In the genomic region with DNA sequence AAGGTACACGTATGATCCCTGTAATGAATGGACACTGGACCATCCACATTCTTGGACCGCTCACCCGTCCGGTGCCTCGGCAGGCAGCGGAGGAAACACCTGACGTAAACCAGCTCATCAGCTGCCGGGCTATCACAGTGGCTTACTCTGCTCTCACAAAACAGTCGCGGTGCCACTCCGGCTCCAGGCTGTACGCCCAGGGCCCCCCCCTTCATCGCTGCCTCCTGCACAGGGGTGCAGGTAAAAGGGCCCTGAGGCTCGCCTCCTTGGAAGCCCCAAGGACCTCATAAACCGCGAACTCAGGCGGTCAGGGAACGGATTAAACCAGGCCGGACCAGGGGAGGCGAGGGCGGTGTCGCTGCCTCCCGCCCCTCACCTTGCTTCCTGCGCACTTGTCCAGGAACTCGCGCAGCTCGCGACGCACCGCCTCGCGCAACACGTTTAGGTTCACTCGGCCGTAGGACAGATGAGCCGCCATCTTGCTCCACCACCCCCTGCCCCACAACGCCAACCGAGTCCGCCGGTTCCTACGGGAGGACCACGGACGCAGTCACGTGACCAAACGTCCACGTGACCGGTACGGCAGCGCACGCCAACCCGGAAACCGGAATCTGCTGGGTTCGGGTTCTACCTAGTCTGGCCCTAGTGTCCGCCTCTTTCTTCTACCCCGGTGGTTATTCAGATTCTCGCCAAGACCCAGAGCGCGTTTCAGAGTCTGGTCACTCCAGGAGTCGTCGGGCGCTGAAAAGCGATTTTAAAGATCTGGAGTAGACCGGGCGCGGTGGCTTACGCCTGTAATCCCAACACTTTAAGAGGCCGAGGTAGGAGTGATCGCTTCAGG, we compare ENCODE assay signal across 1 cellular context.
A peak's percentile ranks its signal among the peaks of the same experiment; 100 is the strongest.
TF ChIP-seq lines count a peak whose summit lies in the region.

A gene (minus strand): TSS at position 564 of the 841 bp plus-strand sequence. CDS start 86 bp downstream, at position 478.

TF ChIP-seq in HepG2, 621 proteins besides CTCF, POLR2A, EP300 and RAD21 (continued from another document and continues in another):
- TF ChIP-seq, protein P1, sequence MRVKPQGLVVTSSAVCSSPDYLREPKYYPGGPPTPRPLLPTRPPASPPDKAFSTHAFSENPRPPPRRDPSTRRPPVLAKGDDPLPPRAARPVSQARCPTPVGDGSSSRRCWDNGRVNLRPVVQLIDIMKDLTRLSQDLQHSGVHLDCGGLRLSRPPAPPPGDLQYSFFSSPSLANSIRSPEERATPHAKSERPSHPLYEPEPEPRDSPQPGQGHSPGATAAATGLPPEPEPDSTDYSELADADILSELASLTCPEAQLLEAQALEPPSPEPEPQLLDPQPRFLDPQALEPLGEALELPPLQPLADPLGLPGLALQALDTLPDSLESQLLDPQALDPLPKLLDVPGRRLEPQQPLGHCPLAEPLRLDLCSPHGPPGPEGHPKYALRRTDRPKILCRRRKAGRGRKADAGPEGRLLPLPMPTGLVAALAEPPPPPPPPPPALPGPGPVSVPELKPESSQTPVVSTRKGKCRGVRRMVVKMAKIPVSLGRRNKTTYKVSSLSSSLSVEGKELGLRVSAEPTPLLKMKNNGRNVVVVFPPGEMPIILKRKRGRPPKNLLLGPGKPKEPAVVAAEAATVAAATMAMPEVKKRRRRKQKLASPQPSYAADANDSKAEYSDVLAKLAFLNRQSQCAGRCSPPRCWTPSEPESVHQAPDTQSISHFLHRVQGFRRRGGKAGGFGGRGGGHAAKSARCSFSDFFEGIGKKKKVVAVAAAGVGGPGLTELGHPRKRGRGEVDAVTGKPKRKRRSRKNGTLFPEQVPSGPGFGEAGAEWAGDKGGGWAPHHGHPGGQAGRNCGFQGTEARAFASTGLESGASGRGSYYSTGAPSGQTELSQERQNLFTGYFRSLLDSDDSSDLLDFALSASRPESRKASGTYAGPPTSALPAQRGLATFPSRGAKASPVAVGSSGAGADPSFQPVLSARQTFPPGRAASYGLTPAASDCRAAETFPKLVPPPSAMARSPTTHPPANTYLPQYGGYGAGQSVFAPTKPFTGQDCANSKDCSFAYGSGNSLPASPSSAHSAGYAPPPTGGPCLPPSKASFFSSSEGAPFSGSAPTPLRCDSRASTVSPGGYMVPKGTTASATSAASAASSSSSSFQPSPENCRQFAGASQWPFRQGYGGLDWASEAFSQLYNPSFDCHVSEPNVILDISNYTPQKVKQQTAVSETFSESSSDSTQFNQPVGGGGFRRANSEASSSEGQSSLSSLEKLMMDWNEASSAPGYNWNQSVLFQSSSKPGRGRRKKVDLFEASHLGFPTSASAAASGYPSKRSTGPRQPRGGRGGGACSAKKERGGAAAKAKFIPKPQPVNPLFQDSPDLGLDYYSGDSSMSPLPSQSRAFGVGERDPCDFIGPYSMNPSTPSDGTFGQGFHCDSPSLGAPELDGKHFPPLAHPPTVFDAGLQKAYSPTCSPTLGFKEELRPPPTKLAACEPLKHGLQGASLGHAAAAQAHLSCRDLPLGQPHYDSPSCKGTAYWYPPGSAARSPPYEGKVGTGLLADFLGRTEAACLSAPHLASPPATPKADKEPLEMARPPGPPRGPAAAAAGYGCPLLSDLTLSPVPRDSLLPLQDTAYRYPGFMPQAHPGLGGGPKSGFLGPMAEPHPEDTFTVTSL (CRISPR knock-in tag; IDR thresholded peaks at IDR 0.05; ENCODE audit: borderline replicate concordance) = peak; percentile 34; the same call in 1 of the 2 replicates
- TF ChIP-seq MEF2D (CRISPR knock-in tag; IDR thresholded peaks at IDR 0.05) = peak; percentile 46; the same call in 1 of the 2 replicates
- TF ChIP-seq, protein P2, sequence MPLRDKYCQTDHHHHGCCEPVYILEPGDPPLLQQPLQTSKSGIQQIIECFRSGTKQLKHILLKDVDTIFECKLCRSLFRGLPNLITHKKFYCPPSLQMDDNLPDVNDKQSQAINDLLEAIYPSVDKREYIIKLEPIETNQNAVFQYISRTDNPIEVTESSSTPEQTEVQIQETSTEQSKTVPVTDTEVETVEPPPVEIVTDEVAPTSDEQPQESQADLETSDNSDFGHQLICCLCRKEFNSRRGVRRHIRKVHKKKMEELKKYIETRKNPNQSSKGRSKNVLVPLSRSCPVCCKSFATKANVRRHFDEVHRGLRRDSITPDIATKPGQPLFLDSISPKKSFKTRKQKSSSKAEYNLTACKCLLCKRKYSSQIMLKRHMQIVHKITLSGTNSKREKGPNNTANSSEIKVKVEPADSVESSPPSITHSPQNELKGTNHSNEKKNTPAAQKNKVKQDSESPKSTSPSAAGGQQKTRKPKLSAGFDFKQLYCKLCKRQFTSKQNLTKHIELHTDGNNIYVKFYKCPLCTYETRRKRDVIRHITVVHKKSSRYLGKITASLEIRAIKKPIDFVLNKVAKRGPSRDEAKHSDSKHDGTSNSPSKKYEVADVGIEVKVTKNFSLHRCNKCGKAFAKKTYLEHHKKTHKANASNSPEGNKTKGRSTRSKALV (CRISPR knock-in tag; IDR thresholded peaks at IDR 0.05) = 0 out of 2 replicates have a peak, but pooled peaks have one; percentile 46
- TF ChIP-seq ZNF773 (CRISPR knock-in tag; IDR thresholded peaks at IDR 0.05; ENCODE audit: borderline replicate concordance) = no peak
- no peak for TF ChIP-seq MIXL1 (CRISPR knock-in tag; IDR thresholded peaks at IDR 0.05)
- peak; percentile 90 for TF ChIP-seq POLR2AphosphoS5 (IDR thresholded peaks at IDR 0.05; ENCODE audit: low read depth, low read length)
- TF ChIP-seq ZNF317 (CRISPR knock-in tag; IDR thresholded peaks at IDR 0.05) = peak; percentile 55; the same call in 1 of the 2 replicates
- no peak for TF ChIP-seq ZNF570 (CRISPR knock-in tag; IDR thresholded peaks at IDR 0.05; ENCODE audit: borderline replicate concordance)
- TF ChIP-seq ZNF225 (CRISPR knock-in tag; IDR thresholded peaks at IDR 0.05) = peak; percentile 93
- TF ChIP-seq HOXA9 (CRISPR knock-in tag; IDR thresholded peaks at IDR 0.05; ENCODE audit: borderline replicate concordance) = peak; percentile 92; the same call in 1 of the 2 replicates
- peak; percentile 83 for TF ChIP-seq ZNF605 (CRISPR knock-in tag; IDR thresholded peaks at IDR 0.05)
- TF ChIP-seq, protein P3, sequence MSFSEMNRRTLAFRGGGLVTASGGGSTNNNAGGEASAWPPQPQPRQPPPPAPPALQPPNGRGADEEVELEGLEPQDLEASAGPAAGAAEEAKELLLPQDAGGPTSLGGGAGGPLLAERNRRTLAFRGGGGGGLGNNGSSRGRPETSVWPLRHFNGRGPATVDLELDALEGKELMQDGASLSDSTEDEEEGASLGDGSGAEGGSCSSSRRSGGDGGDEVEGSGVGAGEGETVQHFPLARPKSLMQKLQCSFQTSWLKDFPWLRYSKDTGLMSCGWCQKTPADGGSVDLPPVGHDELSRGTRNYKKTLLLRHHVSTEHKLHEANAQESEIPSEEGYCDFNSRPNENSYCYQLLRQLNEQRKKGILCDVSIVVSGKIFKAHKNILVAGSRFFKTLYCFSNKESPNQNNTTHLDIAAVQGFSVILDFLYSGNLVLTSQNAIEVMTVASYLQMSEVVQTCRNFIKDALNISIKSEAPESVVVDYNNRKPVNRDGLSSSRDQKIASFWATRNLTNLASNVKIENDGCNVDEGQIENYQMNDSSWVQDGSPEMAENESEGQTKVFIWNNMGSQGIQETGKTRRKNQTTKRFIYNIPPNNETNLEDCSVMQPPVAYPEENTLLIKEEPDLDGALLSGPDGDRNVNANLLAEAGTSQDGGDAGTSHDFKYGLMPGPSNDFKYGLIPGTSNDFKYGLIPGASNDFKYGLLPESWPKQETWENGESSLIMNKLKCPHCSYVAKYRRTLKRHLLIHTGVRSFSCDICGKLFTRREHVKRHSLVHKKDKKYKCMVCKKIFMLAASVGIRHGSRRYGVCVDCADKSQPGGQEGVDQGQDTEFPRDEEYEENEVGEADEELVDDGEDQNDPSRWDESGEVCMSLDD (CRISPR knock-in tag; IDR thresholded peaks at IDR 0.05; ENCODE audit: borderline replicate concordance) = no peak; the same call in 1 of the 2 replicates
- TF ChIP-seq, protein P4, sequence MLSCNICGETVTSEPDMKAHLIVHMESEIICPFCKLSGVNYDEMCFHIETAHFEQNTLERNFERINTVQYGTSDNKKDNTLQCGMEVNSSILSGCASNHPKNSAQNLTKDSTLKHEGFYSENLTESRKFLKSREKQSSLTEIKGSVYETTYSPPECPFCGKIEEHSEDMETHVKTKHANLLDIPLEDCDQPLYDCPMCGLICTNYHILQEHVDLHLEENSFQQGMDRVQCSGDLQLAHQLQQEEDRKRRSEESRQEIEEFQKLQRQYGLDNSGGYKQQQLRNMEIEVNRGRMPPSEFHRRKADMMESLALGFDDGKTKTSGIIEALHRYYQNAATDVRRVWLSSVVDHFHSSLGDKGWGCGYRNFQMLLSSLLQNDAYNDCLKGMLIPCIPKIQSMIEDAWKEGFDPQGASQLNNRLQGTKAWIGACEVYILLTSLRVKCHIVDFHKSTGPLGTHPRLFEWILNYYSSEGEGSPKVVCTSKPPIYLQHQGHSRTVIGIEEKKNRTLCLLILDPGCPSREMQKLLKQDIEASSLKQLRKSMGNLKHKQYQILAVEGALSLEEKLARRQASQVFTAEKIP (CRISPR knock-in tag; IDR thresholded peaks at IDR 0.05; ENCODE audit: borderline replicate concordance) = no peak
- peak; percentile 96 for TF ChIP-seq PHF8 (CRISPR knock-in tag; IDR thresholded peaks at IDR 0.05)
- TF ChIP-seq ZNF547 (CRISPR knock-in tag; IDR thresholded peaks at IDR 0.05) = peak; percentile 88
- peak; percentile 70 for TF ChIP-seq ZEB1 (IDR thresholded peaks at IDR 0.05; ENCODE audit: insufficient replicate concordance, low read depth)
- TF ChIP-seq ZNF430 (CRISPR knock-in tag; IDR thresholded peaks at IDR 0.05) = peak; percentile 81; the same call in 1 of the 2 replicates
- peak; percentile 64; the same call in 1 of the 2 replicates for TF ChIP-seq KLF12 (CRISPR knock-in tag; IDR thresholded peaks at IDR 0.05; ENCODE audit: borderline replicate concordance)
- TF ChIP-seq, protein P5, sequence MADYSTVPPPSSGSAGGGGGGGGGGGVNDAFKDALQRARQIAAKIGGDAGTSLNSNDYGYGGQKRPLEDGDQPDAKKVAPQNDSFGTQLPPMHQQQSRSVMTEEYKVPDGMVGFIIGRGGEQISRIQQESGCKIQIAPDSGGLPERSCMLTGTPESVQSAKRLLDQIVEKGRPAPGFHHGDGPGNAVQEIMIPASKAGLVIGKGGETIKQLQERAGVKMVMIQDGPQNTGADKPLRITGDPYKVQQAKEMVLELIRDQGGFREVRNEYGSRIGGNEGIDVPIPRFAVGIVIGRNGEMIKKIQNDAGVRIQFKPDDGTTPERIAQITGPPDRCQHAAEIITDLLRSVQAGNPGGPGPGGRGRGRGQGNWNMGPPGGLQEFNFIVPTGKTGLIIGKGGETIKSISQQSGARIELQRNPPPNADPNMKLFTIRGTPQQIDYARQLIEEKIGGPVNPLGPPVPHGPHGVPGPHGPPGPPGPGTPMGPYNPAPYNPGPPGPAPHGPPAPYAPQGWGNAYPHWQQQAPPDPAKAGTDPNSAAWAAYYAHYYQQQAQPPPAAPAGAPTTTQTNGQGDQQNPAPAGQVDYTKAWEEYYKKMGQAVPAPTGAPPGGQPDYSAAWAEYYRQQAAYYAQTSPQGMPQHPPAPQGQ (CRISPR knock-in tag; IDR thresholded peaks at IDR 0.05; ENCODE audit: borderline replicate concordance) = 0 out of 2 replicates have a peak, but pooled peaks have one; percentile 55
- TF ChIP-seq ZNF619 (CRISPR knock-in tag; IDR thresholded peaks at IDR 0.05) = peak; percentile 97; the same call in 1 of the 2 replicates
- no peak for TF ChIP-seq PCBP2 (optimal IDR thresholded peaks at IDR 0.05; ENCODE audit: low read depth, low read length, poor library complexity, severe bottlenecking)
- TF ChIP-seq STAG1 (CRISPR knock-in tag; IDR thresholded peaks at IDR 0.05) = no peak
- TF ChIP-seq, protein P6, sequence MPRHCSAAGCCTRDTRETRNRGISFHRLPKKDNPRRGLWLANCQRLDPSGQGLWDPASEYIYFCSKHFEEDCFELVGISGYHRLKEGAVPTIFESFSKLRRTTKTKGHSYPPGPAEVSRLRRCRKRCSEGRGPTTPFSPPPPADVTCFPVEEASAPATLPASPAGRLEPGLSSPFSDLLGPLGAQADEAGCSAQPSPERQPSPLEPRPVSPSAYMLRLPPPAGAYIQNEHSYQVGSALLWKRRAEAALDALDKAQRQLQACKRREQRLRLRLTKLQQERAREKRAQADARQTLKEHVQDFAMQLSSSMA (CRISPR knock-in tag; IDR thresholded peaks at IDR 0.05) = 0 out of 2 replicates have a peak, but pooled peaks have one; percentile 43
- TF ChIP-seq TOE1 (CRISPR knock-in tag; IDR thresholded peaks at IDR 0.05) = no peak
- 0 out of 2 replicates have a peak, but pooled peaks have one; percentile 19 for TF ChIP-seq HMG20B (CRISPR knock-in tag; conservative IDR thresholded peaks at IDR 0.05)
- peak; percentile 85 to 88; a peak in 2 of 4 replicates for TF ChIP-seq KLF16 (CRISPR knock-in tag; IDR thresholded peaks at IDR 0.05)
- TF ChIP-seq, protein P7, sequence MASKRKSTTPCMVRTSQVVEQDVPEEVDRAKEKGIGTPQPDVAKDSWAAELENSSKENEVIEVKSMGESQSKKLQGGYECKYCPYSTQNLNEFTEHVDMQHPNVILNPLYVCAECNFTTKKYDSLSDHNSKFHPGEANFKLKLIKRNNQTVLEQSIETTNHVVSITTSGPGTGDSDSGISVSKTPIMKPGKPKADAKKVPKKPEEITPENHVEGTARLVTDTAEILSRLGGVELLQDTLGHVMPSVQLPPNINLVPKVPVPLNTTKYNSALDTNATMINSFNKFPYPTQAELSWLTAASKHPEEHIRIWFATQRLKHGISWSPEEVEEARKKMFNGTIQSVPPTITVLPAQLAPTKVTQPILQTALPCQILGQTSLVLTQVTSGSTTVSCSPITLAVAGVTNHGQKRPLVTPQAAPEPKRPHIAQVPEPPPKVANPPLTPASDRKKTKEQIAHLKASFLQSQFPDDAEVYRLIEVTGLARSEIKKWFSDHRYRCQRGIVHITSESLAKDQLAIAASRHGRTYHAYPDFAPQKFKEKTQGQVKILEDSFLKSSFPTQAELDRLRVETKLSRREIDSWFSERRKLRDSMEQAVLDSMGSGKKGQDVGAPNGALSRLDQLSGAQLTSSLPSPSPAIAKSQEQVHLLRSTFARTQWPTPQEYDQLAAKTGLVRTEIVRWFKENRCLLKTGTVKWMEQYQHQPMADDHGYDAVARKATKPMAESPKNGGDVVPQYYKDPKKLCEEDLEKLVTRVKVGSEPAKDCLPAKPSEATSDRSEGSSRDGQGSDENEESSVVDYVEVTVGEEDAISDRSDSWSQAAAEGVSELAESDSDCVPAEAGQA (IDR thresholded peaks at IDR 0.05; ENCODE audit: low read depth) = peak; percentile 81; the same call in 1 of the 2 replicates
- TF ChIP-seq, protein P7 (CRISPR knock-in tag; IDR thresholded peaks at IDR 0.05; ENCODE audit: borderline replicate concordance) = no peak
- TF ChIP-seq ZNF674 (CRISPR knock-in tag; IDR thresholded peaks at IDR 0.05; ENCODE audit: low read depth) = no peak
- no peak for TF ChIP-seq ATM (IDR thresholded peaks at IDR 0.05; ENCODE audit: borderline replicate concordance)
- TF ChIP-seq ZNF292 (CRISPR knock-in tag; IDR thresholded peaks at IDR 0.05; ENCODE audit: borderline replicate concordance, low read depth) = 0 out of 2 replicates have a peak, but pooled peaks have one; percentile 35
